Comparison of ENCODE assay signal across 17 cellular contexts in genomic region chr14:80956922-80957321, GRCh38. TPM values are rescaled to one million over a fixed set of nuclear protein-coding genes. Genes with fewer than 3 reads are reported as not detected.
DNase-seq lines count a peak whose midpoint lies in the region; ATAC-seq and TF ChIP-seq lines count a peak whose summit lies in the region.
"Had no signal": no experiment of that assay in that cellular context is flagged by ENCODE, and none has a peak within 500 bp of the region (broad histone marks: within the 10 kb centered on the region; RNA-seq: fewer than 3 reads in every experiment).

No MANE protein-coding gene starts in this region.

- TF ChIP-seq CTCF in OCI-LY1 (IDR thresholded peaks at IDR 0.05; ENCODE audit: low read length), result no peak
- no peak for TF ChIP-seq CTCF in foreskin fibroblast (IDR thresholded peaks at IDR 0.05; ENCODE audit: low read depth, low read length)

- peak in 1 of 3 donors; percentile 9 for DNase-seq in CD4-positive, CD25-positive, alpha-beta regulatory T cell
- DNase-seq in memory B cell (ENCODE audit: low spot score in 2 of 2) (no peak), foreskin fibroblast (no peak), SHP77 (lab: John Stamatoyannopoulos, UW) (no peak), OCI-M2 (lab: John Stamatoyannopoulos, UW; ENCODE audit: unreplicated experiment) (no peak)
- DNase-seq: activated gamma-delta T cell treated with Interleukin-2 at 50 U/mL for 16 hours; CD8-positive, alpha-beta memory T cell; GDM1; mammary epithelial cell; MM.1S; nephron progenitor cell; SK-N-SH had no signal

- no peaks in the 10 kb centered on the region for H3K9me3 ChIP-seq in CD4-positive, CD25-positive, alpha-beta regulatory T cell (ENCODE audit: control insufficient read depth in 2 of 2, low read length in 2 of 2)
- H3K9me3 ChIP-seq in OCI-LY1 (ENCODE audit: low read length), result no peaks in the 10 kb centered on the region
- H3K9me3 ChIP-seq: SK-N-SH had no signal

- H3K9me3 Mint-ChIP-seq in CD4-positive, CD25-positive, alpha-beta regulatory T cell, result no peaks in the 10 kb centered on the region
- H3K9me3 Mint-ChIP-seq in memory B cell, result peaks cover 1% of the 10 kb centered on the region
- H3K9me3 Mint-ChIP-seq: CD8-positive, alpha-beta memory T cell; nephron progenitor cell had no signal

- H3K79me2 ChIP-seq in OCI-LY1 (ENCODE audit: insufficient read depth, low read length), result no peaks in the 10 kb centered on the region

- TF ChIP-seq RAD21 in Ishikawa (IDR thresholded peaks at IDR 0.05; ENCODE audit: low read depth), result no peak

- no peaks in the 10 kb centered on the region for H4K20me1 ChIP-seq in OCI-LY1 (ENCODE audit: insufficient read depth, low read length)

- H3K27ac ChIP-seq in CD4-positive, CD25-positive, alpha-beta regulatory T cell (ENCODE audit: insufficient read depth, low read length, poor library complexity, severe bottlenecking), result peak overlapping the region; percentile 90
- H3K27ac ChIP-seq in OCI-LY1 (ENCODE audit: low read depth, low read length, poor library complexity, severe bottlenecking), result peak overlapping the region; percentile 94
- H3K27ac ChIP-seq: coronary artery had no signal

- no peaks in the 10 kb centered on the region for H3K9me2 ChIP-seq in OCI-LY1 (ENCODE audit: low read depth, low read length)
- H3K9me2 ChIP-seq: SK-N-SH had no signal

- H3K4me1 Mint-ChIP-seq in CD4-positive, CD25-positive, alpha-beta regulatory T cell, result peaks cover 24 to 65% (median 55%) of the 10 kb centered on the region in 4 donors
- H3K4me1 Mint-ChIP-seq in memory B cell, result peaks cover 33% of the 10 kb centered on the region

- H3F3A ChIP-seq in OCI-LY1 (ENCODE audit: insufficient read depth, low read length), result 0 out of 2 replicates have a peak, but pooled peaks cover 7% of the 10 kb centered on the region

- peak overlapping the region; percentile 62 to 99 (median 92) for H3K4me3 Mint-ChIP-seq in CD4-positive, CD25-positive, alpha-beta regulatory T cell
- peak overlapping the region; percentile 18 for H3K4me3 Mint-ChIP-seq in memory B cell
- H3K4me3 Mint-ChIP-seq: nephron progenitor cell had no signal

- H3K9ac ChIP-seq in OCI-LY1 (ENCODE audit: low read length), result peak overlapping the region; percentile 7; the same call in 1 of the 2 replicates
- H3K9ac ChIP-seq: SK-N-SH had no signal

- no peak overlapping the region for H2AFZ ChIP-seq in OCI-LY1 (ENCODE audit: low read length)

- peak overlapping the region; percentile 70 to 94 (median 88) for H3K27ac Mint-ChIP-seq in CD4-positive, CD25-positive, alpha-beta regulatory T cell
- H3K27ac Mint-ChIP-seq in memory B cell, result peak overlapping the region; percentile 64
- H3K27ac Mint-ChIP-seq: nephron progenitor cell had no signal

- H3K36me3 Mint-ChIP-seq in CD4-positive, CD25-positive, alpha-beta regulatory T cell, result peaks cover 4% of the 10 kb centered on the region
- H3K36me3 Mint-ChIP-seq in memory B cell, result no peaks in the 10 kb centered on the region

- TF ChIP-seq EP300 in Ishikawa (IDR thresholded peaks at IDR 0.05; ENCODE audit: borderline replicate concordance), result no peak

- H3K27me3 Mint-ChIP-seq in CD4-positive, CD25-positive, alpha-beta regulatory T cell, result no peaks in the 10 kb centered on the region
- no peaks in the 10 kb centered on the region for H3K27me3 Mint-ChIP-seq in memory B cell

- no peak for ATAC-seq in CD4-positive, CD25-positive, alpha-beta regulatory T cell (ENCODE audit: low read depth in 2 of 2)
- no peak for ATAC-seq in memory B cell (ENCODE audit: low read depth)

- no peaks in the 10 kb centered on the region for H3K36me3 ChIP-seq in CD4-positive, CD25-positive, alpha-beta regulatory T cell (ENCODE audit: control insufficient read depth, insufficient read depth, low read length)
- H3K36me3 ChIP-seq in OCI-LY1 (ENCODE audit: insufficient read depth, low read length), result no peaks in the 10 kb centered on the region

- no peaks in the 10 kb centered on the region for H3K27me3 ChIP-seq in CD4-positive, CD25-positive, alpha-beta regulatory T cell (ENCODE audit: control insufficient read depth, insufficient read depth, low read length)
- H3K27me3 ChIP-seq in OCI-LY1 (ENCODE audit: insufficient read depth, low read length), result no peaks in the 10 kb centered on the region

- H3K4me1 ChIP-seq in CD4-positive, CD25-positive, alpha-beta regulatory T cell (ENCODE audit: control insufficient read depth, insufficient read depth, low read length, poor library complexity, severe bottlenecking), result peaks cover 62% of the 10 kb centered on the region
- peaks cover 59% of the 10 kb centered on the region for H3K4me1 ChIP-seq in OCI-LY1 (ENCODE audit: insufficient read depth, low read length, severe bottlenecking)

- H3K4me2 ChIP-seq in OCI-LY1 (ENCODE audit: low read length), result peak overlapping the region; percentile 91
- H3K4me2 ChIP-seq: SK-N-SH had no signal

- H3K4me3 ChIP-seq in CD4-positive, CD25-positive, alpha-beta regulatory T cell (ENCODE audit: low read depth, low read length), result peak overlapping the region; percentile 83
- H3K4me3 ChIP-seq in OCI-LY1 (ENCODE audit: low read depth, low read length, poor library complexity, severe bottlenecking) (peak overlapping the region; percentile 63), foreskin fibroblast (ENCODE audit: low read depth in 1 of 2, low read length in 2 of 2) (no peak overlapping the region)
- H3K4me3 ChIP-seq: coronary artery had no signal

TF ChIP-seq in Ishikawa, 13 proteins besides CTCF, POLR2A, EP300 and RAD21:
- TF ChIP-seq TEAD4 (IDR thresholded peaks at IDR 0.05) (no peak), NFIC (IDR thresholded peaks at IDR 0.05) (0 out of 2 replicates have a peak, but pooled peaks have one; percentile 26)

RNA-seq across cellular contexts. Expression of gene TSHR, which starts 1.5 kb away (rescaled TPM):
- total RNA-seq in CD4-positive, CD25-positive, alpha-beta regulatory T cell, result 19.3 TPM
- polyA plus RNA-seq in CD4-positive, CD25-positive, alpha-beta regulatory T cell, result 10 to 100 TPM in 2 of 4 donors, 1 to 10 TPM in 2; 4.4 to 17.3 (median 11.8) TPM
- total RNA-seq: astrocyte; CD8-positive, alpha-beta memory T cell; H1; mammary epithelial cell had no signal
- polyA plus RNA-seq: CD8-positive, alpha-beta memory T cell; mammary epithelial cell; SK-N-SH had no signal

RNA-seq across cellular contexts. Expression of gene CEP128, which starts 15.4 kb away (rescaled TPM):
- 82.8 TPM for total RNA-seq in CD4-positive, CD25-positive, alpha-beta regulatory T cell
- 10 to 100 TPM in 3 of 4 donors, 1 to 10 TPM in 1; 9.3 to 14.7 (median 10.5) TPM for polyA plus RNA-seq in CD4-positive, CD25-positive, alpha-beta regulatory T cell

Comparison
In these comparisons a context has a peak if more than half of its experiments do, and no peak if none do; other contexts are left out.
1. H3K4me3 ChIP-seq: peak in CD4-positive, CD25-positive, alpha-beta regulatory T cell (single experiment) and OCI-LY1 (single experiment); none in foreskin fibroblast (0 of 2).